ENCODE assay signal across 10 cellular contexts in genomic region chr11:62505112-62505783, GRCh38. TPM values are rescaled to one million over a fixed set of nuclear protein-coding genes. Genes with fewer than 3 reads are reported as not detected.
DNase-seq lines count a peak whose midpoint lies in the region; ATAC-seq and TF ChIP-seq lines count a peak whose summit lies in the region.
"Had no signal": no experiment of that assay in that cellular context is flagged by ENCODE, and none has a peak within 500 bp of the region (broad histone marks: within the 10 kb centered on the region; RNA-seq: fewer than 3 reads in every experiment).

No MANE protein-coding gene starts in this region.

- H3K4me3 ChIP-seq in cardiac muscle cell (no peak overlapping the region), esophagus (ENCODE audit: low read depth in 1 of 2, low read length in 2 of 2) (peak overlapping the region; percentile 16 to 38), mesodermal cell (ENCODE audit: extremely low read depth, insufficient read depth, low read length, poor library complexity, severe bottlenecking) (no peak overlapping the region)

- WGBS in esophagus, 2 donors: 36 to 39% methylated on average over 26 of the region's 26 CpGs
- WGBS in mesodermal cell (ENCODE audit: insufficient coverage in 2 of 2), 2 experiments: 25 to 27% methylated on average over 19 to 20 of the region's 26 CpGs

- no peak for ATAC-seq in activated T-cell treated with anti-CD3 and anti-CD28 coated beads, Interleukin-2, amount 50 U/mL, for 72 hours (replicated peaks in 1 of 2)
- ATAC-seq in HG02610 (IDR thresholded peaks at IDR 0.05; ENCODE audit: unreplicated experiment): no peak

- no peaks in the 10 kb centered on the region for H3K36me3 ChIP-seq in cardiac muscle cell
- H3K36me3 ChIP-seq in esophagus (ENCODE audit: control insufficient read depth in 2 of 2, insufficient read depth in 2 of 2, low read length in 1 of 2): no peaks in the 10 kb centered on the region
- H3K36me3 ChIP-seq in mesodermal cell (ENCODE audit: control insufficient read depth, insufficient read depth, low read length): no peaks in the 10 kb centered on the region

- H3K27ac Mint-ChIP-seq in activated T-cell treated with anti-CD3 and anti-CD28 coated beads, Interleukin-2, amount 50 U/mL, for 72 hours: no peak overlapping the region

- H3K4me1 ChIP-seq in cardiac muscle cell (ENCODE audit: low read depth): peaks cover 43% of the 10 kb centered on the region
- peaks cover 7 to 16% of the 10 kb centered on the region in 2 donors for H3K4me1 ChIP-seq in esophagus (ENCODE audit: control insufficient read depth in 2 of 2, insufficient read depth in 2 of 2, low read length in 1 of 2)
- H3K4me1 ChIP-seq in mesodermal cell (ENCODE audit: control insufficient read depth, insufficient read depth, low read length, poor library complexity, severe bottlenecking): peaks cover 48% of the 10 kb centered on the region

- no peak overlapping the region for H3K4me3 Mint-ChIP-seq in activated T-cell treated with anti-CD3 and anti-CD28 coated beads, Interleukin-2, amount 50 U/mL, for 72 hours

- DNase-seq in cardiac muscle cell (ENCODE audit: low read depth in 1 of 2, low spot score in 1 of 2): peak; percentile 24 to 53
- DNase-seq in cardiac septum (ENCODE audit: low spot score): no peak
- DNase-seq in activated CD4-positive, alpha-beta T cell treated with anti-CD3 and anti-CD28 coated beads, Interleukin-2, amount 50 U/mL, for 48 hours: no peak
- DNase-seq in NCI-H446 (lab: John Stamatoyannopoulos, UW): no peak
- no peak for DNase-seq in activated T-cell treated with anti-CD3 and anti-CD28 coated beads, Interleukin-2, amount 50 U/mL, for 72 hours
- DNase-seq: activated CD4-positive, alpha-beta T cell treated with anti-CD3 and anti-CD28 coated beads for 1 hour; GOT3 had no signal

- H3K27ac ChIP-seq in cardiac muscle cell (no peak overlapping the region), esophagus (ENCODE audit: low read depth in 2 of 2, low read length in 1 of 2) (peak overlapping the region; percentile 48 to 65), mesodermal cell (ENCODE audit: low read depth, low read length, severe bottlenecking) (peak overlapping the region; percentile 23)

- no peaks in the 10 kb centered on the region for H3K27me3 ChIP-seq in cardiac muscle cell
- no peaks in the 10 kb centered on the region for H3K27me3 ChIP-seq in esophagus (ENCODE audit: control insufficient read depth in 1 of 2, insufficient read depth in 2 of 2, low read length in 2 of 2)

- peaks cover 5% of the 10 kb centered on the region for H3K4me1 Mint-ChIP-seq in activated T-cell treated with anti-CD3 and anti-CD28 coated beads, Interleukin-2, amount 50 U/mL, for 72 hours (ENCODE audit: low read depth)

- TF ChIP-seq CTCF in cardiac muscle cell (IDR thresholded peaks at IDR 0.05; ENCODE audit: low read depth, low read length): no peak

- H3K9me3 ChIP-seq in cardiac muscle cell (ENCODE audit: low read depth) (no peaks in the 10 kb centered on the region), esophagus (ENCODE audit: control insufficient read depth in 2 of 2, insufficient read depth in 1 of 2, low read depth in 1 of 2, low read length in 1 of 2) (no peaks in the 10 kb centered on the region), mesodermal cell (ENCODE audit: control insufficient read depth, low read length) (no peaks in the 10 kb centered on the region)

- intact Hi-C loops in cardiac septum (cut with DNase I): no loop called here

- no peaks in the 10 kb centered on the region for H3K9me3 Mint-ChIP-seq in activated T-cell treated with anti-CD3 and anti-CD28 coated beads, Interleukin-2, amount 50 U/mL, for 72 hours

- no peaks in the 10 kb centered on the region for H3K36me3 Mint-ChIP-seq in activated T-cell treated with anti-CD3 and anti-CD28 coated beads, Interleukin-2, amount 50 U/mL, for 72 hours (ENCODE audit: insufficient read depth in 2 of 2)

- H3K27me3 Mint-ChIP-seq in activated T-cell treated with anti-CD3 and anti-CD28 coated beads, Interleukin-2, amount 50 U/mL, for 72 hours (ENCODE audit: low read depth): peaks cover 17% of the 10 kb centered on the region

RNA-seq across cellular contexts. Expression of gene AHNAK, which starts 41.4 kb away (rescaled TPM):
- total RNA-seq in cardiac muscle cell (50.1 and 77.1 TPM in 2 replicates), cardiac septum (485 TPM)
- polyA plus RNA-seq in cardiac muscle cell (10.9 and 13.4 TPM in 2 replicates), esophagus (100 to 1,000 TPM; 168 to 195 TPM)
- polyA plus RNA-seq in mesodermal cell (2013, experiment 1 of 2): 88.1 TPM
- polyA plus RNA-seq in mesodermal cell (2013, experiment 2 of 2): 82.4 TPM
- 100 to 1,000 TPM in 1 of 2 donors, 10 to 100 TPM in 1; 80.3 to 131 TPM for total RNA-seq in activated T-cell treated with anti-CD3 and anti-CD28 coated beads, Interleukin-2, amount 50 U/mL, for 72 hours

Comparison
In these comparisons a context has a peak if more than half of its experiments do, and no peak if none do; other contexts are left out.
1. DNase-seq: peak in cardiac muscle cell (2 of 2); none in cardiac septum (single experiment), activated CD4-positive, alpha-beta T cell treated with anti-CD3 and anti-CD28 coated beads, Interleukin-2, amount 50 U/mL, for 48 hours (0 of 2), NCI-H446 (0 of 2) and activated T-cell treated with anti-CD3 and anti-CD28 coated beads, Interleukin-2, amount 50 U/mL, for 72 hours (0 of 2).
2. H3K4me3 ChIP-seq: peak in esophagus (2 of 2); none in cardiac muscle cell (single experiment) and mesodermal cell (single experiment).